12 cellular contexts compared by ENCODE assay signal in the genomic region with DNA sequence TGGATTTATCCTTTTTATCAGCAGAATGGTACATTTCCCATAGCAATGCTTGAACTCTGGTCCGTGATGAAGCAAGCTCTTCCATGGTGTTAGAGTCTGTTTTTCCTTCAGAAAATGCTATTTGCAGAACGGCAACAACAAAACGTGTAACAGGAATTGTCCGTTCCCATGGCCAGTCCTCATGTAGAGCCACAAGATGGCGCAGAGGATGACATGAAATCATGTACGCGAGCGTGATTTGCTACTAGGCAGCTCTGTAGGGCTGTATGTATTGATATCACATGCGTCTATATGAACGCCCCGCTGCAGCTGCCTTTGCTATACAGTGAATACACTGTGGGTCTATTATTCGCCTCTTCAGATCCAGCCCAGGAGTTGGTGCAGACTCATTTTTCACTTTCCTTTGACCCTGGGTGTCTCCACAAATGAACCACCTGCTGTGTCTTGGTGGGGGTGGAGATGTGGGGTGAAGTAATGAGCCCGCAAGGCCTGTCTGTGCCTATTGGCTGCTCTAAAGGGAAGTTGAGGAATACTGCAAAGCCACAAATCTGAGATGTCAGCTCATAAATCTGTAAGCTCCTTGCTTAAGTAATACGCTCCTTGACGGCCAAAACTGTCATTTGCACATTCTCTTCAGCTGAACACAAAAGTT.
A peak's percentile ranks its signal among the peaks of the same experiment; 100 is the strongest.
DNase-seq lines count a peak whose midpoint lies in the region; ATAC-seq, FAIRE-seq and TF ChIP-seq lines count a peak whose summit lies in the region.
"Had no signal": no experiment of that assay in that cellular context is flagged by ENCODE, and none has a peak within 500 bp of the region (broad histone marks: within the 10 kb centered on the region; RNA-seq: fewer than 3 reads in every experiment).

No MANE protein-coding gene starts in this region.

- RAD21 ChIA-PET in GM12878 (lab: Charles Lee; ENCODE audit: unreplicated experiment), result interaction anchor here (0.7 kb wide), 1 partner anchor 286 kb away, joined by 3 read pairs; no protein-coding TSS in a partner anchor

- no peaks in the 10 kb centered on the region for H3K9me3 ChIP-seq in GM12878 (replicated peaks; ENCODE audit: control insufficient read depth, insufficient read depth, low read length)
- H3K9me3 ChIP-seq: colonic mucosa, SJSA1 had no signal

- POLR2A ChIA-PET in GM12878 (lab: Charles Lee), result no interaction called here

- DNase-seq in GM13977 (ENCODE audit: low spot score) (peak; percentile 35), NCI-H69 (lab: John Stamatoyannopoulos, UW) (peak; percentile 97), GM12878 (ENCODE audit: low read depth, low spot score) (no peak), cerebellum (ENCODE audit: low spot score) (no peak)
- DNase-seq: activated CD8-positive, alpha-beta memory T cell treated with anti-CD3 and anti-CD28 coated beads, Interleukin-2, amount 50 U/mL, for 48 hours; C1 segment of cervical spinal cord; colonic mucosa had no signal

- peak; percentile 56 for ATAC-seq in GM12878
- no peak for ATAC-seq in esophagus mucosa
- ATAC-seq in GM21717 (IDR thresholded peaks at IDR 0.05; ENCODE audit: unreplicated experiment), result no peak
- no peak for ATAC-seq in HG03521 (IDR thresholded peaks at IDR 0.05; ENCODE audit: unreplicated experiment)

- no peak overlapping the region for H3K4me3 ChIP-seq in GM12878
- H3K4me3 ChIP-seq: colonic mucosa, SJSA1 had no signal

- H3K27ac ChIP-seq in 22Rv1 (no peak overlapping the region), GM12878 (ENCODE audit: control insufficient read depth, insufficient read depth) (no peak overlapping the region)
- H3K27ac ChIP-seq: colonic mucosa, SJSA1 had no signal

- H3K79me2 ChIP-seq in GM12878 (ENCODE audit: control insufficient read depth, insufficient read depth, low read length), result no peaks in the 10 kb centered on the region

- no peak overlapping the region for H3K9ac ChIP-seq in GM12878 (ENCODE audit: control insufficient read depth, insufficient read depth, low read length)

- SMC1A ChIA-PET in GM12878 (lab: Charles Lee; ENCODE audit: uncharacterized antibody, unreplicated experiment), result interaction anchor here (0.7 to 1.3 kb wide), 4 partner anchors 14 to 487 kb away, joined by 3 to 4 read pairs (median 3); no protein-coding TSS in a partner anchor

- H4K20me1 ChIP-seq in GM12878 (ENCODE audit: control insufficient read depth, insufficient read depth), result no peaks in the 10 kb centered on the region

- WGBS in GM12878 (ENCODE audit: insufficient coverage, insufficient replicate concordance, low lambda C conversion rate, missing lambda C conversion rate), result 54% methylated on average over 15 of the region's 15 CpGs

- no peak for FAIRE-seq in GM12878 (lab: Jason Lieb, UNC)

- TF ChIP-seq POLR2A in GM12878 (IDR thresholded peaks at IDR 0.05; ENCODE audit: low read depth, low read length), result no peak

- CTCF ChIA-PET in GM12878 (lab: Yijun Ruan, JAX), result interaction anchor here (0.9 kb wide), 1 partner anchor 372 kb away, joined by 3 read pairs; no protein-coding TSS in a partner anchor

- no peak for TF ChIP-seq EP300 in GM12878 (IDR thresholded peaks at IDR 0.05; ENCODE audit: borderline replicate concordance in 1 of 2, control insufficient read depth in 1 of 2, low read depth in 2 of 2, low read length in 2 of 2)

- H3K27me3 ChIP-seq in GM12878 (replicated peaks in 1 of 2; ENCODE audit: control insufficient read depth in 2 of 2, insufficient read depth in 2 of 2, low read length in 1 of 2), result no peaks in the 10 kb centered on the region; a peak in 1 of 4 replicates
- H3K27me3 ChIP-seq: colonic mucosa, SJSA1 had no signal

- BruUV-seq in GM12878 (replicated peaks; lab: Mats Ljungman, UMichigan), result no TSS peak

- intact Hi-C loops in GM12878 (cut with micrococcal nuclease; ENCODE audit: unreplicated experiment), result loop anchor here (5.0 to 10.0 kb wide), 2 partner anchors 362 to 486 kb away; partner anchors contain the start of gene KIF26B

- TF ChIP-seq CTCF in 22Rv1 (IDR thresholded peaks at IDR 0.05) (peak; percentile 83), GM13977 (IDR thresholded peaks at IDR 0.05; ENCODE audit: extremely low read depth, insufficient read depth, missing control alignments) (peak; percentile 29), GM12878 (IDR thresholded peaks at IDR 0.05 in 2 of 3, conservative IDR thresholded peaks at IDR 0.05 in 1 of 3; ENCODE audit: control insufficient read depth in 2 of 3, extremely low read depth in 1 of 3, insufficient read depth in 1 of 3, low read depth in 3 of 3, low read length in 3 of 3) (peak in 2 of 3 experiments; percentile 8 to 27; a peak in 1 of 6 replicates)

- H2AFZ ChIP-seq in GM12878 (ENCODE audit: control insufficient read depth, low read depth, low read length), result no peak overlapping the region

- no peaks in the 10 kb centered on the region for H3K4me1 ChIP-seq in GM12878 (ENCODE audit: control insufficient read depth, insufficient read depth, low read length)
- H3K4me1 ChIP-seq: colonic mucosa, SJSA1 had no signal

- TF ChIP-seq RAD21 in GM12878 (IDR thresholded peaks at IDR 0.05; ENCODE audit: insufficient read depth, low read depth, low read length), result 0 out of 2 replicates have a peak, but pooled peaks have one; percentile 17

- in situ Hi-C loops in GM13977 (cut with MboI; ENCODE audit: low pct_unique_long_range_greater_than_20kb, low sequenced_read_pairs, unreplicated experiment) (no loop called here), GM12878 (cut with MboI) (no loop called here)

- no peak overlapping the region for H3K4me2 ChIP-seq in GM12878 (ENCODE audit: control insufficient read depth, insufficient read depth)

- H3K36me3 ChIP-seq in GM12878 (ENCODE audit: control insufficient read depth in 2 of 2, insufficient read depth in 2 of 2, low read length in 1 of 2), result no peaks in the 10 kb centered on the region
- H3K36me3 ChIP-seq: colonic mucosa, SJSA1 had no signal

TF ChIP-seq in GM12878, 131 proteins besides CTCF, POLR2A, EP300 and RAD21:
- TF ChIP-seq ZSCAN29 (IDR thresholded peaks at IDR 0.05) (no peak), SMARCA5 (IDR thresholded peaks at IDR 0.05) (no peak), FOXK2 (IDR thresholded peaks at IDR 0.05) (no peak), BCL3 (IDR thresholded peaks at IDR 0.05; ENCODE audit: borderline replicate concordance, insufficient read depth, low read depth, low read length, poor library complexity, severe bottlenecking) (no peak), HDAC6 (IDR thresholded peaks at IDR 0.05; ENCODE audit: unreplicated experiment) (no peak), RB1 (IDR thresholded peaks at IDR 0.05; ENCODE audit: borderline replicate concordance) (no peak), RELA (IDR thresholded peaks at IDR 0.05; ENCODE audit: borderline replicate concordance, partially characterized antibody) (no peak), NRF1 (conservative IDR thresholded peaks at IDR 0.05; ENCODE audit: low read depth, low read length) (no peak), BMI1 (IDR thresholded peaks at IDR 0.05; ENCODE audit: borderline replicate concordance) (no peak), ZBED1 (IDR thresholded peaks at IDR 0.05; ENCODE audit: borderline replicate concordance) (no peak), MTA2 (IDR thresholded peaks at IDR 0.05; ENCODE audit: low read depth) (no peak), ZNF274 (IDR thresholded peaks at IDR 0.05; ENCODE audit: insufficient read depth, insufficient read length) (no peak)
- TF ChIP-seq, protein P1, sequence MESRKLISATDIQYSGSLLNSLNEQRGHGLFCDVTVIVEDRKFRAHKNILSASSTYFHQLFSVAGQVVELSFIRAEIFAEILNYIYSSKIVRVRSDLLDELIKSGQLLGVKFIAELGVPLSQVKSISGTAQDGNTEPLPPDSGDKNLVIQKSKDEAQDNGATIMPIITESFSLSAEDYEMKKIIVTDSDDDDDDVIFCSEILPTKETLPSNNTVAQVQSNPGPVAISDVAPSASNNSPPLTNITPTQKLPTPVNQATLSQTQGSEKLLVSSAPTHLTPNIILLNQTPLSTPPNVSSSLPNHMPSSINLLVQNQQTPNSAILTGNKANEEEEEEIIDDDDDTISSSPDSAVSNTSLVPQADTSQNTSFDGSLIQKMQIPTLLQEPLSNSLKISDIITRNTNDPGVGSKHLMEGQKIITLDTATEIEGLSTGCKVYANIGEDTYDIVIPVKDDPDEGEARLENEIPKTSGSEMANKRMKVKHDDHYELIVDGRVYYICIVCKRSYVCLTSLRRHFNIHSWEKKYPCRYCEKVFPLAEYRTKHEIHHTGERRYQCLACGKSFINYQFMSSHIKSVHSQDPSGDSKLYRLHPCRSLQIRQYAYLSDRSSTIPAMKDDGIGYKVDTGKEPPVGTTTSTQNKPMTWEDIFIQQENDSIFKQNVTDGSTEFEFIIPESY (IDR thresholded peaks at IDR 0.05), result no peak
- TF ChIP-seq, protein P2, sequence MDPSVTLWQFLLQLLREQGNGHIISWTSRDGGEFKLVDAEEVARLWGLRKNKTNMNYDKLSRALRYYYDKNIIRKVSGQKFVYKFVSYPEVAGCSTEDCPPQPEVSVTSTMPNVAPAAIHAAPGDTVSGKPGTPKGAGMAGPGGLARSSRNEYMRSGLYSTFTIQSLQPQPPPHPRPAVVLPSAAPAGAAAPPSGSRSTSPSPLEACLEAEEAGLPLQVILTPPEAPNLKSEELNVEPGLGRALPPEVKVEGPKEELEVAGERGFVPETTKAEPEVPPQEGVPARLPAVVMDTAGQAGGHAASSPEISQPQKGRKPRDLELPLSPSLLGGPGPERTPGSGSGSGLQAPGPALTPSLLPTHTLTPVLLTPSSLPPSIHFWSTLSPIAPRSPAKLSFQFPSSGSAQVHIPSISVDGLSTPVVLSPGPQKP (IDR thresholded peaks at IDR 0.05; ENCODE audit: low read depth, low read length), result no peak

Comparison
In these comparisons a context has a peak if more than half of its experiments do, and no peak if none do; other contexts are left out.
1. CTCF ChIP-seq: peak in every context shown above with its lines; median percentile 83 in 22Rv1; 29 in GM13977; 18 in GM12878.
2. DNase-seq: peak in GM13977 (single experiment) and NCI-H69 (single experiment); none in GM12878 (single experiment) and cerebellum (single experiment).